Comparison of ENCODE assay signal across 37 cellular contexts in the genomic region with DNA sequence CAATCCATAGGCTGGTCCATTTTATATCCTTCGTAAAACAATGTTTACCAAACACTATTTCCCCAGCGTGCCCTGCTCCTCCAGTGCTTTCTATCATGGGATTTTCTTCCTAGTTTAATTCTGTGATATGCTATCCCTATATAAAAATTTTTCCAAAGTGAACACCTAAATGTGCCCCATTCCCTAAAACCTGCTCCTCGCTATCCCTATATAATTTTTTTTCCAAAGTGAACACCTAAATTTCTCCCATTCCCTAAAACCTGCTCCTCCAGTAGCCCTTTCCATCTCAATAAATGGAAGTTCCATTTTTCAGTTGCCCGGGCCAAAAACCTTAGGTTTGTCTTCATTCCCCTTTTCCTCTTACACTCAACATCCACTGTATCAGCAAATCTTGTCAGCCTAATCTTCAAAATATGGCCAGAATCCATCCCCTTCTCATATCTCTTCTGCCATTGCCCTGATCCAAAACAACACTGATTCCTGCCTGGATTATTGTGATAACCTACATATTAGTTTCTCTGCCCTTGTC. TPM values are rescaled to one million over a fixed set of nuclear protein-coding genes. Genes with fewer than 3 reads are reported as not detected.
"Had no signal": no experiment of that assay in that cellular context is flagged by ENCODE, and none has a peak within 500 bp of the region (broad histone marks: within the 10 kb centered on the region; RNA-seq: fewer than 3 reads in every experiment).

No MANE protein-coding gene starts in this region.

- H3K27me3 ChIP-seq: adrenal gland, ascending aorta, body of pancreas, brain microvascular endothelial cell, breast epithelium had no signal

- H3K4me3 ChIP-seq: adrenal gland, ascending aorta, body of pancreas, breast epithelium, cardiac muscle cell had no signal

- ATAC-seq: activated naive CD4-positive, alpha-beta T cell treated with anti-CD3 and anti-CD28 coated beads, Interleukin-2, amount 50 U/mL, for 72 hours; activated naive CD8-positive, alpha-beta T cell treated with anti-CD3 and anti-CD28 coated beads, Interleukin-2, amount 50 U/mL, for 24 hours; activated T-cell treated with anti-CD3 and anti-CD28 coated beads, Interleukin-2, amount 50 U/mL, for 4 hours; activated T-cell treated with anti-CD3 and anti-CD28 coated beads, Interleukin-2, amount 50 U/mL, for 72 hours; activated T-helper 17 cell treated with anti-CD3 and anti-CD28 coated beads, Interleukin-2, amount 50 U/mL, for 72 hours; body of pancreas had no signal

- H3K4me1 ChIP-seq: adrenal gland, ascending aorta, body of pancreas, breast epithelium had no signal

- H3K9me3 ChIP-seq: adrenal gland, ascending aorta, body of pancreas, breast epithelium had no signal

- H3K27ac ChIP-seq: adrenal gland, ascending aorta, body of pancreas, brain microvascular endothelial cell, breast epithelium, cardiac muscle cell had no signal

- DNase-seq: activated effector memory CD4-positive, alpha-beta T cell treated with anti-CD3 and anti-CD28 coated beads, Interleukin-2, amount 50 U/mL, for 16 hours; activated effector memory CD4-positive, alpha-beta T cell treated with Interleukin-2 at 50 U/mL for 16 hours; activated gamma-delta T cell; activated gamma-delta T cell treated with Interleukin-2 at 50 U/mL for 16 hours; activated naive CD4-positive, alpha-beta T cell; activated naive CD4-positive, alpha-beta T cell treated with anti-CD3 and anti-CD28 coated beads for 36 hours; activated naive CD4-positive, alpha-beta T cell treated with anti-CD3 and anti-CD28 coated beads, Interleukin-2, amount 10 ng/mL, durations not matched to agents 7 days and 5 days; activated naive CD4-positive, alpha-beta T cell treated with anti-CD3 and anti-CD28 coated beads, Interleukin-2, amount 50 U/mL, for 16 hours; activated naive CD4-positive, alpha-beta T cell treated with Interleukin-2 at 50 U/mL for 16 hours; activated naive CD8-positive, alpha-beta T cell treated with anti-CD3 and anti-CD28 coated beads for 36 hours; activated naive CD8-positive, alpha-beta T cell treated with anti-CD3 and anti-CD28 coated beads, Interleukin-2, amount 10 ng/mL, durations not matched to agents 7 days and 5 days; activated naive CD8-positive, alpha-beta T cell treated with anti-CD3 and anti-CD28 coated beads, Interleukin-2, amount 50 U/mL, for 24 hours; activated T-cell treated with anti-CD3 and anti-CD28 coated beads for 4 hours; activated T-cell treated with anti-CD3 and anti-CD28 coated beads, Interleukin-2, amount 50 U/mL, for 1 hour; activated T-cell treated with anti-CD3 and anti-CD28 coated beads, Interleukin-2, amount 50 U/mL, for 24 hours; activated T-cell treated with anti-CD3 and anti-CD28 coated beads, Interleukin-2, amount 50 U/mL, for 4 hours; activated T-cell treated with anti-CD3 and anti-CD28 coated beads, Interleukin-2, amount 50 U/mL, for 48 hours; activated T-cell treated with anti-CD3 and anti-CD28 coated beads, Interleukin-2, amount 50 U/mL, for 72 hours; adrenal gland; amniotic stem cell; amygdala; anterior cingulate cortex; aorta; body of pancreas; brain microvascular endothelial cell; caudate nucleus; central memory CD4-positive, alpha-beta T cell; cerebellar nuclear complex had no signal

- H3K36me3 ChIP-seq: adrenal gland, brain microvascular endothelial cell, breast epithelium, cardiac muscle cell had no signal

- FAIRE-seq: astrocyte, bronchial epithelial cell had no signal

RNA-seq across cellular contexts. Expression of a gene that starts 26.1 kb away (rescaled TPM):
- total RNA-seq: activated naive CD4-positive, alpha-beta T cell treated with anti-CD3 and anti-CD28 coated beads for 36 hours; activated naive CD4-positive, alpha-beta T cell treated with anti-CD3 and anti-CD28 coated beads, Interleukin-2, amount 50 U/mL, for 72 hours; activated naive CD8-positive, alpha-beta T cell treated with anti-CD3 and anti-CD28 coated beads for 36 hours; activated naive CD8-positive, alpha-beta T cell treated with anti-CD3 and anti-CD28 coated beads, Interleukin-2, amount 10 ng/mL, durations not matched to agents 7 days and 5 days; activated T-cell treated with anti-CD3 and anti-CD28 coated beads, Interleukin-2, amount 50 U/mL, for 72 hours; activated T-helper 1 cell treated with anti-CD3 and anti-CD28 coated beads, Interleukin-12 subunit alpha, Interleukin-12 subunit beta, Interleukin-2, Interleukin-4 antibody, amounts not matched to agents 30 ng/mL and 10 ng/mL and 1 ng/mL, durations not matched to agents 14 hours and 24 hours and 36 hours; activated T-helper 17 cell treated with anti-CD3 and anti-CD28 coated beads, Interleukin-2, amount 50 U/mL, for 72 hours; activated T-helper 2 cell treated with anti-CD3 and anti-CD28 coated beads, Interferon-gamma antibody, Interleukin-2, Interleukin-4, amounts not matched to agents 10 μg/mL and 5 μg/mL and 100 μg/mL, durations not matched to agents 14 hours and 24 hours and 36 hours had no signal
